ENCODE assay signal across 17 cellular contexts in genomic region chr17:1773755-1774181, GRCh38. TPM values are rescaled to one million over a fixed set of nuclear protein-coding genes. Genes with fewer than 3 reads are reported as not detected.
A peak's percentile ranks its signal among the peaks of the same experiment; 100 is the strongest.
DNase-seq lines count a peak whose midpoint lies in the region; ATAC-seq and TF ChIP-seq lines count a peak whose summit lies in the region.
"Had no signal": no experiment of that assay in that cellular context is flagged by ENCODE, and none has a peak within 500 bp of the region (broad histone marks: within the 10 kb centered on the region; RNA-seq: fewer than 3 reads in every experiment).

No MANE protein-coding gene starts in this region.

- ATAC-seq in naive B cell (ENCODE audit: low read depth in 2 of 2) (no peak), upper lobe of left lung (ENCODE audit: low FRiP score in 2 of 2) (peak in 1 of 2 donors; percentile 27), T-helper 17 cell (no peak)

- H3K36me3 ChIP-seq in upper lobe of left lung: peaks cover 0 to 9% (median 6%) of the 10 kb centered on the region in 4 donors

- H3K4me3 Mint-ChIP-seq in activated naive CD4-positive, alpha-beta T cell treated with anti-CD3 and anti-CD28 coated beads, Interleukin-2, amount 50 U/mL, for 24 hours: no peak overlapping the region
- H3K4me3 Mint-ChIP-seq in naive B cell (peak overlapping the region in 1 of 8 donors; percentile 18), T-helper 17 cell (no peak overlapping the region)
- H3K4me3 Mint-ChIP-seq: activated naive CD4-positive, alpha-beta T cell treated with anti-CD3 and anti-CD28 coated beads, Interleukin-2, amount 10 ng/mL, durations not matched to agents 7 days and 5 days; type B pancreatic cell had no signal

- peak overlapping the region; percentile 5 to 71 (median 66) for H3K27ac ChIP-seq in upper lobe of left lung

- peaks cover 11 to 40% (median 19%) of the 10 kb centered on the region in 4 donors for H3K4me1 ChIP-seq in upper lobe of left lung
- H3K4me1 ChIP-seq: HAP-1 had no signal

- TF ChIP-seq CTCF in fibroblast of the aortic adventitia (IDR thresholded peaks at IDR 0.05; ENCODE audit: insufficient read depth, low read length) (no peak), upper lobe of left lung (IDR thresholded peaks at IDR 0.05) (no peak)

- no peak for DNase-seq in activated naive CD4-positive, alpha-beta T cell treated with anti-CD3 and anti-CD28 coated beads, Interleukin-2, amount 50 U/mL, for 16 hours
- peak; percentile 29 for DNase-seq in fibroblast of the aortic adventitia (ENCODE audit: low read depth)
- no peak for DNase-seq in naive B cell
- no peak for DNase-seq in upper lobe of left lung
- no peak for DNase-seq in T-helper 17 cell
- no peak for DNase-seq in SIG-M5 (lab: John Stamatoyannopoulos, UW)
- DNase-seq in occipital lobe (lab: John Stamatoyannopoulos, UW): no peak
- DNase-seq: activated CD4-positive, alpha-beta T cell treated with anti-CD3 and anti-CD28 coated beads, Interleukin-2, amount 50 U/mL, for 1 hour; activated naive CD4-positive, alpha-beta T cell treated with anti-CD3 and anti-CD28 coated beads, Interleukin-2, amount 10 ng/mL, durations not matched to agents 7 days and 5 days; head of caudate nucleus; mesendoderm; NCI-H82 had no signal

- H3K9me3 Mint-ChIP-seq in activated naive CD4-positive, alpha-beta T cell treated with anti-CD3 and anti-CD28 coated beads, Interleukin-2, amount 50 U/mL, for 24 hours: no peaks in the 10 kb centered on the region
- H3K9me3 Mint-ChIP-seq in naive B cell: no peaks in the 10 kb centered on the region
- H3K9me3 Mint-ChIP-seq: activated naive CD4-positive, alpha-beta T cell treated with anti-CD3 and anti-CD28 coated beads, Interleukin-2, amount 10 ng/mL, durations not matched to agents 7 days and 5 days; IgD-negative memory B cell; type B pancreatic cell had no signal

- 34 to 41% methylated on average over 5 to 6 of the region's 6 CpGs for WGBS in upper lobe of left lung, 2 donors

- H3K27me3 ChIP-seq in upper lobe of left lung: no peaks in the 10 kb centered on the region

- H3K4me1 Mint-ChIP-seq in activated naive CD4-positive, alpha-beta T cell treated with anti-CD3 and anti-CD28 coated beads, Interleukin-2, amount 50 U/mL, for 24 hours: peaks cover 14% of the 10 kb centered on the region
- peaks cover 15 to 45% (median 22%) of the 10 kb centered on the region in 3 donors for H3K4me1 Mint-ChIP-seq in naive B cell
- peaks cover 9% of the 10 kb centered on the region for H3K4me1 Mint-ChIP-seq in T-helper 17 cell

- H3K4me3 ChIP-seq in fibroblast of the aortic adventitia (ENCODE audit: low read depth, low read length) (no peak overlapping the region), upper lobe of left lung (no peak overlapping the region)
- H3K4me3 ChIP-seq: HAP-1 had no signal

- TF ChIP-seq EP300 in upper lobe of left lung (IDR thresholded peaks at IDR 0.05): no peak

- TF ChIP-seq POLR2A in upper lobe of left lung (IDR thresholded peaks at IDR 0.05): peak in 1 of 4 donors; percentile 14

- H3K9me3 ChIP-seq in upper lobe of left lung (no peaks in the 10 kb centered on the region), T-helper 17 cell (ENCODE audit: control insufficient read depth, low read length, poor library complexity, severe bottlenecking) (no peaks in the 10 kb centered on the region)
- H3K9me3 ChIP-seq: HAP-1 had no signal

- no peaks in the 10 kb centered on the region for H3K36me3 Mint-ChIP-seq in activated naive CD4-positive, alpha-beta T cell treated with anti-CD3 and anti-CD28 coated beads, Interleukin-2, amount 50 U/mL, for 24 hours
- no peaks in the 10 kb centered on the region for H3K36me3 Mint-ChIP-seq in naive B cell
- H3K36me3 Mint-ChIP-seq in T-helper 17 cell (ENCODE audit: low read depth): no peaks in the 10 kb centered on the region

- no peaks in the 10 kb centered on the region for H3K27me3 Mint-ChIP-seq in activated naive CD4-positive, alpha-beta T cell treated with anti-CD3 and anti-CD28 coated beads, Interleukin-2, amount 50 U/mL, for 24 hours
- no peaks in the 10 kb centered on the region for H3K27me3 Mint-ChIP-seq in naive B cell
- H3K27me3 Mint-ChIP-seq in T-helper 17 cell: no peaks in the 10 kb centered on the region
- H3K27me3 Mint-ChIP-seq: IgD-negative memory B cell, type B pancreatic cell had no signal

- H3K27ac Mint-ChIP-seq in activated naive CD4-positive, alpha-beta T cell treated with anti-CD3 and anti-CD28 coated beads, Interleukin-2, amount 50 U/mL, for 24 hours: peak overlapping the region; percentile 46
- peak overlapping the region in 4 of 6 donors; percentile 3 to 61 (median 22) for H3K27ac Mint-ChIP-seq in naive B cell
- H3K27ac Mint-ChIP-seq in T-helper 17 cell: no peak overlapping the region
- H3K27ac Mint-ChIP-seq: activated naive CD4-positive, alpha-beta T cell treated with anti-CD3 and anti-CD28 coated beads, Interleukin-2, amount 10 ng/mL, durations not matched to agents 7 days and 5 days; type B pancreatic cell had no signal

RNA-seq across cellular contexts. Expression of gene SERPINF1, which starts 11.9 kb away (rescaled TPM):
- total RNA-seq in fibroblast of the aortic adventitia (ENCODE audit: low replicate concordance) (161 and 450 TPM in 2 replicates), upper lobe of left lung (100 to 1,000 TPM in 4 of 6 donors, 10 to 100 TPM in 2; 69.8 to 235 (median 114) TPM), T-helper 17 cell (under 1 TPM in 1 of 2 donors, not detected in 1; 0.52 TPM), occipital lobe (5.8 TPM)
- polyA plus RNA-seq in naive B cell (ENCODE audit: low read depth in 6 of 6): 10 to 100 TPM in 1 of 6 donors, 1 to 10 TPM in 5; 1.3 to 15.3 (median 5.4) TPM

RNA-seq across cellular contexts. Expression of gene SERPINF2, which starts 31.1 kb away (rescaled TPM):
- total RNA-seq in fibroblast of the aortic adventitia (ENCODE audit: low replicate concordance): 0.18 and 1.3 TPM in 2 replicates
- polyA plus RNA-seq in naive B cell (ENCODE audit: low read depth in 6 of 6): under 1 TPM in 3 of 6 donors, not detected in 3; 0.25 to 0.59 (median 0.40) TPM
- 10 to 100 TPM in 5 of 6 donors, 1 to 10 TPM in 1; 4.6 to 48.2 (median 24.6) TPM for total RNA-seq in upper lobe of left lung
- total RNA-seq in T-helper 17 cell: under 1 TPM; 0.29 to 0.67 TPM
- total RNA-seq in occipital lobe: 0.16 TPM
- polyA plus RNA-seq: AG04450 had no signal

RNA-seq across cellular contexts. Expression of gene WDR81, which starts 49.3 kb away (rescaled TPM):
- total RNA-seq in fibroblast of the aortic adventitia (ENCODE audit: low replicate concordance) (27.7 and 39.6 TPM in 2 replicates), upper lobe of left lung (100 to 1,000 TPM in 2 of 6 donors, 10 to 100 TPM in 4; 47.4 to 162 (median 60.8) TPM), T-helper 17 cell (10 to 100 TPM; 38.2 to 41.2 TPM), occipital lobe (10.8 TPM)
- polyA plus RNA-seq in naive B cell (ENCODE audit: low read depth in 6 of 6): 10 to 100 TPM in 3 of 6 donors, 1 to 10 TPM in 3; 2.1 to 19.1 (median 9.9) TPM

RNA-seq across cellular contexts. Expression of gene SMYD4, which starts 55.9 kb away (rescaled TPM):
- total RNA-seq in fibroblast of the aortic adventitia (ENCODE audit: low replicate concordance) (7.4 and 10.7 TPM in 2 replicates), upper lobe of left lung (10 to 100 TPM in 5 of 6 donors, 1 to 10 TPM in 1; 9.1 to 28.3 (median 17.3) TPM), T-helper 17 cell (10 to 100 TPM; 16.0 to 16.8 TPM), occipital lobe (9.8 TPM)
- 10 to 100 TPM in 2 of 6 donors, 1 to 10 TPM in 4; 4.0 to 15.8 (median 7.7) TPM for polyA plus RNA-seq in naive B cell (ENCODE audit: low read depth in 6 of 6)

RNA-seq across cellular contexts. Expression of gene RPA1, which starts 56.0 kb away (rescaled TPM):
- total RNA-seq in fibroblast of the aortic adventitia (ENCODE audit: low replicate concordance): 19.3 and 41.2 TPM in 2 replicates
- polyA plus RNA-seq in naive B cell (ENCODE audit: low read depth in 6 of 6): 10 to 100 TPM; 45.1 to 56.0 (median 50.5) TPM
- 10 to 100 TPM; 14.1 to 82.3 (median 24.8) TPM for total RNA-seq in upper lobe of left lung
- total RNA-seq in T-helper 17 cell: 10 to 100 TPM; 67.4 to 81.4 TPM
- 16.4 TPM for total RNA-seq in occipital lobe

Comparison
In these comparisons a context has a peak if more than half of its experiments do, and no peak if none do; other contexts are left out.
1. RNA of gene SERPINF1, which starts 11.9 kb away (total RNA-seq): 161 to 450 TPM in fibroblast of the aortic adventitia and 69.8 to 235 TPM in upper lobe of left lung; 5.8 TPM in occipital lobe (single experiment) and 0.52 TPM in T-helper 17 cell; every median in the first group is over 10 times any median in the second.